1 cellular context compared by ENCODE assay signal in genomic region chr1:153122831-153123421, GRCh38.
TF ChIP-seq lines count a peak whose summit lies in the region.

No MANE protein-coding gene starts in this region.

TF ChIP-seq in K562, 482 proteins besides CTCF, POLR2A, EP300 and RAD21 (continued from another document):
- no peak for TF ChIP-seq ZNF23 (CRISPR knock-in tag; IDR thresholded peaks at IDR 0.05)
- TF ChIP-seq SREBF1 (IDR thresholded peaks at IDR 0.05; ENCODE audit: borderline replicate concordance, low read depth, low read length), result no peak
- no peak for TF ChIP-seq TFAM (CRISPR knock-in tag; conservative IDR thresholded peaks at IDR 0.05)
- TF ChIP-seq NFYB (IDR thresholded peaks at IDR 0.05; ENCODE audit: extremely low read depth, insufficient read length), result no peak
- TF ChIP-seq MLLT1 (IDR thresholded peaks at IDR 0.05), result no peak
- TF ChIP-seq TEAD2 (tag; IDR thresholded peaks at IDR 0.05), result no peak
- no peak for TF ChIP-seq POLR3A (IDR thresholded peaks at IDR 0.05; ENCODE audit: borderline replicate concordance, extremely low read depth, insufficient read depth, insufficient read length)
- no peak for TF ChIP-seq OTX1 (CRISPR knock-in tag; IDR thresholded peaks at IDR 0.05)
- TF ChIP-seq NFRKB (IDR thresholded peaks at IDR 0.05; ENCODE audit: low read depth), result no peak
- TF ChIP-seq STAT5B (CRISPR knock-in tag; IDR thresholded peaks at IDR 0.05), result no peak
- no peak for TF ChIP-seq ETS1 (conservative IDR thresholded peaks at IDR 0.05; ENCODE audit: control insufficient read depth, low read depth, low read length)
- TF ChIP-seq ATF7 (IDR thresholded peaks at IDR 0.05), result no peak
- TF ChIP-seq PTBP1 (IDR thresholded peaks at IDR 0.05; ENCODE audit: low read depth, low read length), result no peak
- no peak for TF ChIP-seq FOXP1 (CRISPR knock-in tag; IDR thresholded peaks at IDR 0.05)
- TF ChIP-seq STAT5A (IDR thresholded peaks at IDR 0.05; ENCODE audit: borderline replicate concordance, low read length), result no peak
- TF ChIP-seq SIN3B (IDR thresholded peaks at IDR 0.05; ENCODE audit: low read depth), result no peak
- TF ChIP-seq HMBOX1 (IDR thresholded peaks at IDR 0.05), result no peak
- no peak for TF ChIP-seq CHD7 (IDR thresholded peaks at IDR 0.05; ENCODE audit: low read depth, low read length)
- TF ChIP-seq MIER1 (IDR thresholded peaks at IDR 0.05; ENCODE audit: low read depth), result no peak
